ENCODE assay signal across 21 cellular contexts in the genomic region with DNA sequence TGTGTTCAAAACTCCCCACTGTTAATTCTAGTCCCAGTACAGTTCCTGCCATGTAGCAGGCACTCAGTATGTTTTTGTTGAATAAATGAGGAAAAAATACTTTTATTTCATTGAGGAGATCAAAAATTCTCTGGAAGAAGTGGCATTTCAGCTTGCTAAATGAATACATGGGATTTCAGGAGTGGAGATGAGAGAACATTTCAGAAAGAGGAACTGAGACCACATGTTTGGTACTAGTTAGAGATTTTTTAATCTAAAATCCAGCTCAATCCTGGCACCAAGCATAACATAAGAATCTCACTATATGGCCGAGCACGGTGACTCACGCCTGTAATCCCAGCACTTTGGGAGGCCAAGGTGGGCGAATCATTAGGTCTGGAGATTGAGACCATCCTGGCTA.
"Had no signal": no experiment of that assay in that cellular context is flagged by ENCODE, and none has a peak within 500 bp of the region (broad histone marks: within the 10 kb centered on the region; RNA-seq: fewer than 3 reads in every experiment).

No MANE protein-coding gene starts in this region.

- H3K4me3 ChIP-seq: gastrocnemius medialis, lower lobe of right lung, prostate gland, right atrium auricular region, smooth muscle cell, stomach, thyroid gland, vagina had no signal

- H3K27me3 ChIP-seq: gastrocnemius medialis, right atrium auricular region, stomach, thyroid gland, vagina had no signal

- H3K36me3 ChIP-seq: gastrocnemius medialis, lower lobe of right lung, prostate gland, right atrium auricular region, stomach, thyroid gland, vagina had no signal

- DNase-seq: effector CD4-positive, alpha-beta T cell; foreskin fibroblast; gastrocnemius medialis; head of caudate nucleus; left ventricle myocardium superior; lower lobe of right lung; naive thymus-derived CD8-positive, alpha-beta T cell; nephron progenitor cell; nucleus accumbens; stimulated activated CD4-positive, alpha-beta T cell treated with anti-CD3 and anti-CD28 coated beads, Interleukin-12 subunit alpha, Interleukin-12 subunit beta, amount 100 ng/mL, for 4 hours; stimulated activated CD4-positive, alpha-beta T cell treated with anti-CD3 and anti-CD28 coated beads, Interleukin-1b, Interleukin-23, amount 100 ng/mL, for 48 hours; stimulated activated CD4-positive, alpha-beta T cell treated with anti-CD3 and anti-CD28 coated beads, Interleukin-4, amount 100 ng/mL, for 1 hour; stimulated activated CD8-positive, alpha-beta memory T cell treated with anti-CD3 and anti-CD28 coated beads, Interleukin-4, amount 100 ng/mL, for 48 hours; stimulated activated naive CD4-positive, alpha-beta T cell treated with Interleukin-2 at 50 U/mL for 16 hours; stomach; thyroid gland; trophoblast cell had no signal
